Comparison of ENCODE assay signal across 27 cellular contexts in genomic region chr2:157359628-157360027, GRCh38. TPM values are rescaled to one million over a fixed set of nuclear protein-coding genes. Genes with fewer than 3 reads are reported as not detected.
DNase-seq lines count a peak whose midpoint lies in the region; ATAC-seq and FAIRE-seq lines count a peak whose summit lies in the region.
"Had no signal": no experiment of that assay in that cellular context is flagged by ENCODE, and none has a peak within 500 bp of the region (broad histone marks: within the 10 kb centered on the region; RNA-seq: fewer than 3 reads in every experiment).

No MANE protein-coding gene starts in this region.

- H3K27me3 Mint-ChIP-seq in activated naive CD4-positive, alpha-beta T cell treated with anti-CD3 and anti-CD28 coated beads for 36 hours (ENCODE audit: low read depth): no peaks in the 10 kb centered on the region
- H3K27me3 Mint-ChIP-seq: T-helper 17 cell had no signal

- no peak overlapping the region for H3K4me3 Mint-ChIP-seq in activated naive CD4-positive, alpha-beta T cell treated with anti-CD3 and anti-CD28 coated beads for 36 hours
- H3K4me3 Mint-ChIP-seq: CD8-positive, alpha-beta T cell; H9; HFFc6; T-helper 17 cell had no signal

- H3K9me3 Mint-ChIP-seq in activated naive CD4-positive, alpha-beta T cell treated with anti-CD3 and anti-CD28 coated beads for 36 hours: peaks cover 21% of the 10 kb centered on the region

- H3K36me3 Mint-ChIP-seq in activated naive CD4-positive, alpha-beta T cell treated with anti-CD3 and anti-CD28 coated beads for 36 hours (ENCODE audit: low read depth): peaks cover 19% of the 10 kb centered on the region

- CTCF ChIA-PET in activated naive CD4-positive, alpha-beta T cell treated with anti-CD3 and anti-CD28 coated beads for 36 hours (lab: Charles Lee): no interaction called here

- DNase-seq in GM18507 (ENCODE audit: extremely low spot score, insufficient read length, low read depth): no peak
- peak; percentile 59 for DNase-seq in MV-4-11 (lab: John Stamatoyannopoulos, UW)
- no peak for DNase-seq in NCI-H146 (lab: John Stamatoyannopoulos, UW)
- no peak for DNase-seq in activated naive CD4-positive, alpha-beta T cell treated with anti-CD3 and anti-CD28 coated beads for 36 hours
- DNase-seq: AML-193; C1 segment of cervical spinal cord; CD8-positive, alpha-beta T cell; DND-41; H9; HFFc6; KG1; NCI-H1105; NCI-H2029 treated with DMSO at 0.1 percent for 48 hours; NCI-H2171; NCI-H345; NCI-H524; OCI-M1; Right ventricle myocardium superior; T-helper 17 cell had no signal

- intact Hi-C loops in activated naive CD4-positive, alpha-beta T cell treated with anti-CD3 and anti-CD28 coated beads for 36 hours (cut with micrococcal nuclease): no loop called here

- FAIRE-seq in GM18507 (lab: Jason Lieb, UNC): peak; percentile 77
- FAIRE-seq: HTR-8/SVneo had no signal

- H3K4me1 Mint-ChIP-seq in activated naive CD4-positive, alpha-beta T cell treated with anti-CD3 and anti-CD28 coated beads for 36 hours (ENCODE audit: low read depth): peaks cover 49% of the 10 kb centered on the region

- ATAC-seq in GM19025 (IDR thresholded peaks at IDR 0.05; ENCODE audit: low read depth, unreplicated experiment) (peak; percentile 28), HG02938 (IDR thresholded peaks at IDR 0.05; ENCODE audit: unreplicated experiment) (peak; percentile 33), GM19452 (IDR thresholded peaks at IDR 0.05; ENCODE audit: unreplicated experiment) (no peak), HG03139 (IDR thresholded peaks at IDR 0.05; ENCODE audit: unreplicated experiment) (no peak)
- ATAC-seq: CD8-positive, alpha-beta T cell; T-helper 17 cell had no signal

- H3K27ac Mint-ChIP-seq in activated naive CD4-positive, alpha-beta T cell treated with anti-CD3 and anti-CD28 coated beads for 36 hours: no peak overlapping the region
- H3K27ac Mint-ChIP-seq: CD8-positive, alpha-beta T cell; H9; HFFc6; T-helper 17 cell had no signal

RNA-seq across cellular contexts. Expression of gene ERMN, which starts 34.0 kb away (rescaled TPM):
- total RNA-seq in activated naive CD4-positive, alpha-beta T cell treated with anti-CD3 and anti-CD28 coated beads for 36 hours: 1 to 10 TPM; 1.0 to 1.6 TPM
- total RNA-seq: A172, GM23248, HFFc6, Right ventricle myocardium superior, RPMI7951 had no signal

Comparison
In these comparisons a context has a peak if more than half of its experiments do, and no peak if none do; other contexts are left out.
1. ATAC-seq: peak in GM19025 (single experiment) and HG02938 (single experiment); none in GM19452 (single experiment) and HG03139 (single experiment).